9 cellular contexts compared by ENCODE assay signal in the genomic region with DNA sequence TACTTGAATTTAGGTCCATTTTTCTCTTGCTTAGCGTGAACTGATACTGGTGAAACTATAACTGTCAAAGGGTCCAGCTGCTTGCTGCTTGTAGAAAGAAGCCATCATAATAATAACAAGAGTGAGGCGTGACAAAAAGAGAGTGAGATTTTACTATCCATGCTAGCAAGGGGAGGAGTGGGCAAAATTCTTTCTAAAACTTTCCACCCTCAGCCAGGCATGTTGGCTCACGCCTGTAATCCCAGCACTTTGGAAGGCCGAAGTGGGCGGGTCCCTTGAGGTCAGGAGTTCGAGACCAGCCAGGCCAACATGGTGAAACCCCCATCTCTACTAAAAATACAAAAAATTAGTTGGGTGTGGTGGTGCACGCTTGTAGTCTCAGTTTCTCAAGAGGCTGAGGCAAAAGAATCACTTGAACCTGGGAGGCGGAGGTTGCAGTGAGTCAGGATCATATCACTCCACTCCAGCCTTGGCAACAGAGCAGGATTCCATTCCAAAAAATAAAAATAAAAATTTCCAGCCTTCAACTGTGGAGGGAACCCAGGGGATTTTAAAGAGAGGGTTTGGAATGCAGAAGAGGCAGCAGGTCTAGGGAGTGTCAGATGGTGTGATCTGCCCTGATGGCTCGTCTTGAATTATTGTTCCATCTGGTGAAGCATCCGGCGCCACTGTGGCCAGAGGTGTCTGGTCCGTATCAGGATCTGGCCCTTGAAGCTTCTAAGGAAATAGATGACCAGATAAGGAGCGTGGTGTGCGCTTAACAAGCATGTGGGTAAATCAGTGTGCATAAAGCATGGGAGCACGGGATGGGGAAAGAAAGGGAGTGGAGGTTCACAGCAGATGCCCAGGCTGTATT. TPM values are rescaled to one million over a fixed set of nuclear protein-coding genes. Genes with fewer than 3 reads are reported as not detected.
DNase-seq lines count a peak whose midpoint lies in the region; ATAC-seq lines count a peak whose summit lies in the region.
"Had no signal": no experiment of that assay in that cellular context is flagged by ENCODE, and none has a peak within 500 bp of the region (broad histone marks: within the 10 kb centered on the region; RNA-seq: fewer than 3 reads in every experiment).

No MANE protein-coding gene starts in this region.

- DNase-seq in activated CD4-positive, alpha-beta T cell treated with anti-CD3 and anti-CD28 coated beads, Interleukin-2, amount 10 ng/mL, durations not matched to agents 24 days and 14 days: no peak
- no peak for DNase-seq in activated CD4-positive, alpha-beta T cell treated with anti-CD3 and anti-CD28 coated beads, Interleukin-2, amount 50 U/mL, for 4 hours
- peak; percentile 40 for DNase-seq in M059J (ENCODE audit: low read depth)
- peak; percentile 8 for DNase-seq in fibroblast of the conjunctiva (ENCODE audit: low read depth)
- no peak for DNase-seq in stimulated activated naive B cell treated with anti-CD40 and anti-IgM and Interleukin-4, amounts not matched to agents 10 μg/mL and 1 μg/mL and 100 μg/mL, for 72 hours
- no peak for DNase-seq in NCI-H1436 treated with DMSO at 0.1 percent for 48 hours (lab: John Stamatoyannopoulos, UW)
- DNase-seq in activated gamma-delta T cell (lab: John Stamatoyannopoulos, UW): no peak

- no peaks in the 10 kb centered on the region for H3K27me3 Mint-ChIP-seq in activated CD4-positive, alpha-beta T cell treated with anti-CD3 and anti-CD28 coated beads, Interleukin-2, amount 10 ng/mL, durations not matched to agents 24 days and 14 days
- H3K27me3 Mint-ChIP-seq in stimulated activated naive B cell treated with anti-CD40 and anti-IgM and Interleukin-4, amounts not matched to agents 10 μg/mL and 1 μg/mL and 100 μg/mL, for 72 hours: no peaks in the 10 kb centered on the region

- intact Hi-C loops in activated CD4-positive, alpha-beta T cell treated with anti-CD3 and anti-CD28 coated beads, Interleukin-2, amount 10 ng/mL, durations not matched to agents 24 days and 14 days (cut with micrococcal nuclease): loop anchor here (1.0 to 5.0 kb wide), 3 partner anchors 51 to 134 kb away; partner anchors contain the start of gene LRP2BP

- no peak for ATAC-seq in stimulated activated naive B cell treated with anti-CD40 and anti-IgM and Interleukin-4, amounts not matched to agents 10 μg/mL and 1 μg/mL and 100 μg/mL, for 72 hours (replicated peaks)
- ATAC-seq in GM21423 (IDR thresholded peaks at IDR 0.05; ENCODE audit: unreplicated experiment): no peak

- H3K27ac Mint-ChIP-seq in activated CD4-positive, alpha-beta T cell treated with anti-CD3 and anti-CD28 coated beads, Interleukin-2, amount 10 ng/mL, durations not matched to agents 24 days and 14 days: peak overlapping the region; percentile 90
- peak overlapping the region; percentile 20 for H3K27ac Mint-ChIP-seq in stimulated activated naive B cell treated with anti-CD40 and anti-IgM and Interleukin-4, amounts not matched to agents 10 μg/mL and 1 μg/mL and 100 μg/mL, for 72 hours
- H3K27ac Mint-ChIP-seq: dendritic cell treated with granulocyte-macrophage colony-stimulating factor and Interleukin-4, amounts not matched to agents 40 ng/mL and 50 ng/mL, for 4 days had no signal

- H3K36me3 Mint-ChIP-seq in activated CD4-positive, alpha-beta T cell treated with anti-CD3 and anti-CD28 coated beads, Interleukin-2, amount 10 ng/mL, durations not matched to agents 24 days and 14 days (ENCODE audit: low read depth): peaks cover 50% of the 10 kb centered on the region
- H3K36me3 Mint-ChIP-seq in stimulated activated naive B cell treated with anti-CD40 and anti-IgM and Interleukin-4, amounts not matched to agents 10 μg/mL and 1 μg/mL and 100 μg/mL, for 72 hours: peaks cover 39 to 50% of the 10 kb centered on the region in 2 donors

- peaks cover 43% of the 10 kb centered on the region for H3K4me1 Mint-ChIP-seq in activated CD4-positive, alpha-beta T cell treated with anti-CD3 and anti-CD28 coated beads, Interleukin-2, amount 10 ng/mL, durations not matched to agents 24 days and 14 days
- peaks cover 25 to 38% of the 10 kb centered on the region in 2 donors for H3K4me1 Mint-ChIP-seq in stimulated activated naive B cell treated with anti-CD40 and anti-IgM and Interleukin-4, amounts not matched to agents 10 μg/mL and 1 μg/mL and 100 μg/mL, for 72 hours

- H3K9me3 Mint-ChIP-seq in activated CD4-positive, alpha-beta T cell treated with anti-CD3 and anti-CD28 coated beads, Interleukin-2, amount 10 ng/mL, durations not matched to agents 24 days and 14 days: no peaks in the 10 kb centered on the region
- no peaks in the 10 kb centered on the region for H3K9me3 Mint-ChIP-seq in stimulated activated naive B cell treated with anti-CD40 and anti-IgM and Interleukin-4, amounts not matched to agents 10 μg/mL and 1 μg/mL and 100 μg/mL, for 72 hours
- H3K9me3 Mint-ChIP-seq: dendritic cell treated with granulocyte-macrophage colony-stimulating factor and Interleukin-4, amounts not matched to agents 40 ng/mL and 50 ng/mL, for 4 days had no signal

- peak overlapping the region; percentile 50 for H3K4me3 Mint-ChIP-seq in activated CD4-positive, alpha-beta T cell treated with anti-CD3 and anti-CD28 coated beads, Interleukin-2, amount 10 ng/mL, durations not matched to agents 24 days and 14 days
- peak overlapping the region; percentile 14 to 38 for H3K4me3 Mint-ChIP-seq in stimulated activated naive B cell treated with anti-CD40 and anti-IgM and Interleukin-4, amounts not matched to agents 10 μg/mL and 1 μg/mL and 100 μg/mL, for 72 hours
- H3K4me3 Mint-ChIP-seq: dendritic cell treated with granulocyte-macrophage colony-stimulating factor and Interleukin-4, amounts not matched to agents 40 ng/mL and 50 ng/mL, for 4 days had no signal

RNA-seq across cellular contexts. Expression of gene LRP2BP, which starts 51.8 kb away (rescaled TPM):
- total RNA-seq in activated CD4-positive, alpha-beta T cell treated with anti-CD3 and anti-CD28 coated beads, Interleukin-2, amount 10 ng/mL, durations not matched to agents 24 days and 14 days: 0.43 and 0.65 TPM in 2 replicates
- total RNA-seq in M059J (2014; rRNA removed; shearing (Covaris generic)): 0.07 and 0.34 TPM in 2 replicates

RNA-seq across cellular contexts. Expression of gene ANKRD37, which starts 52.7 kb away (rescaled TPM):
- 16.3 and 17.2 TPM in 2 replicates for total RNA-seq in activated CD4-positive, alpha-beta T cell treated with anti-CD3 and anti-CD28 coated beads, Interleukin-2, amount 10 ng/mL, durations not matched to agents 24 days and 14 days
- total RNA-seq in M059J (2014; rRNA removed; shearing (Covaris generic)): 6.3 and 8.5 TPM in 2 replicates

Comparison
In these comparisons a context has a peak if more than half of its experiments do, and no peak if none do; other contexts are left out.
1. DNase-seq: peak in M059J (single experiment) and fibroblast of the conjunctiva (single experiment); none in activated CD4-positive, alpha-beta T cell treated with anti-CD3 and anti-CD28 coated beads, Interleukin-2, amount 10 ng/mL, durations not matched to agents 24 days and 14 days (single experiment), activated CD4-positive, alpha-beta T cell treated with anti-CD3 and anti-CD28 coated beads, Interleukin-2, amount 50 U/mL, for 4 hours (0 of 2), stimulated activated naive B cell treated with anti-CD40 and anti-IgM and Interleukin-4, amounts not matched to agents 10 μg/mL and 1 μg/mL and 100 μg/mL, for 72 hours (single experiment), NCI-H1436 treated with DMSO at 0.1 percent for 48 hours (single experiment) and activated gamma-delta T cell (single experiment).